In the genomic region with DNA sequence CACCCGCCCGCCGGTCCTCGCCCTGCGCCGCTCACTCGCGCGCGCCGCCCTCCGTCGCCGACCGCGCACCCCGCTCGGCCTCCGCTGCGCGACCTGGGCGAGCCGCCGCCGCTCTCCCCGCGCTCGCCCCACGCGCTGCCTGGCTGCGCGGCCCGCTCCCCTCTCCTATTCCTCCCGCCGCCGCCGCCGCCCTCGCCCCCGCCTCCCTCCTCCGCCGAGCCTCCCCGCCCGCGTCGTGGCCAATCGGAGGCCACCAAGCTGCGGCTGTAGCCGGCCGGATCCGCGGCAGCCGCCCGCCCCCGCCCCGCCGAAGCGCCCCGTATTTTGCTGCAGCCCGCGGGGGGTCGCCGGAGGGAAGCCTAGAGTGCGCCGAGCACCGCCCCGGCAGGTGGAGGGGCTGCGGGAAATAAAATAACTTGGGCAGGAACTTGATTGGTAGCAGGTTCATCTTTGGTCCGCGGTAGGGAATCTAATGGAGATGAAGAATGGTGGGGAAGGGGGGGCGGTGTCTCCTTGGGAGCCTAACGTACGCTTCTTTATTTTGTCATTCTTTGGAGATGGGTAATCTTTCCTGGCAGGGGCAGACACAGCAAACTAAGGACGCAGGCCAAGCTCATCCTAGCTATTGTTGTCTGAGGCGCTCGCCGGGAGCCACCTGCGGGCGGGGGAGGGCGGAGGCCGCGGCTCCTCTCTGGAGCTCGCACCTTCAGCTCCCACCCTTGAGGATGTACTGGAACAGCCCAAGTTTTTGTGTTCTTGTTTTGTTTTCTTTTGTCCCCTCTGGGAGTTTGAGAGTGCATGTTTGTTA, we compare ENCODE assay signal across 8 cellular contexts. TPM values are rescaled to one million over a fixed set of nuclear protein-coding genes. Genes with fewer than 3 reads are reported as not detected.
A peak's percentile ranks its signal among the peaks of the same experiment; 100 is the strongest.
DNase-seq lines count a peak whose midpoint lies in the region; ATAC-seq and TF ChIP-seq lines count a peak whose summit lies in the region.

No MANE protein-coding gene starts in this region.

- H3K4me1 Mint-ChIP-seq in activated CD4-positive, alpha-beta T cell treated with anti-CD3 and anti-CD28 coated beads, Interleukin-2, amount 10 ng/mL, durations not matched to agents 24 days and 14 days, result peaks cover 6% of the 10 kb centered on the region
- H3K4me1 Mint-ChIP-seq in activated T-helper 1 cell treated with anti-CD3 and anti-CD28 coated beads, Interleukin-12 subunit alpha, Interleukin-12 subunit beta, Interleukin-2, Interleukin-4 antibody, amounts not matched to agents 30 ng/mL and 10 ng/mL and 1 ng/mL, durations not matched to agents 14 hours and 24 hours and 36 hours (ENCODE audit: low read depth), result peaks cover 4% of the 10 kb centered on the region
- peaks cover 23% of the 10 kb centered on the region for H3K4me1 Mint-ChIP-seq in osteocyte (ENCODE audit: unreplicated experiment)

- H3K27ac Mint-ChIP-seq in activated CD4-positive, alpha-beta T cell treated with anti-CD3 and anti-CD28 coated beads, Interleukin-2, amount 10 ng/mL, durations not matched to agents 24 days and 14 days, result no peak overlapping the region
- peak overlapping the region; percentile 65 for H3K27ac Mint-ChIP-seq in activated T-helper 1 cell treated with anti-CD3 and anti-CD28 coated beads, Interleukin-12 subunit alpha, Interleukin-12 subunit beta, Interleukin-2, Interleukin-4 antibody, amounts not matched to agents 30 ng/mL and 10 ng/mL and 1 ng/mL, durations not matched to agents 14 hours and 24 hours and 36 hours
- peak overlapping the region; percentile 66 for H3K27ac Mint-ChIP-seq in osteocyte (ENCODE audit: unreplicated experiment)

- H3K27me3 Mint-ChIP-seq in activated CD4-positive, alpha-beta T cell treated with anti-CD3 and anti-CD28 coated beads, Interleukin-2, amount 10 ng/mL, durations not matched to agents 24 days and 14 days, result peaks cover 42% of the 10 kb centered on the region
- H3K27me3 Mint-ChIP-seq in activated T-helper 1 cell treated with anti-CD3 and anti-CD28 coated beads, Interleukin-12 subunit alpha, Interleukin-12 subunit beta, Interleukin-2, Interleukin-4 antibody, amounts not matched to agents 30 ng/mL and 10 ng/mL and 1 ng/mL, durations not matched to agents 14 hours and 24 hours and 36 hours (ENCODE audit: insufficient read depth), result peaks cover 39% of the 10 kb centered on the region
- H3K27me3 Mint-ChIP-seq in osteocyte (ENCODE audit: unreplicated experiment), result no peaks in the 10 kb centered on the region

- peak overlapping the region; percentile 56 for H3K4me3 Mint-ChIP-seq in activated CD4-positive, alpha-beta T cell treated with anti-CD3 and anti-CD28 coated beads, Interleukin-2, amount 10 ng/mL, durations not matched to agents 24 days and 14 days
- H3K4me3 Mint-ChIP-seq in activated T-helper 1 cell treated with anti-CD3 and anti-CD28 coated beads, Interleukin-12 subunit alpha, Interleukin-12 subunit beta, Interleukin-2, Interleukin-4 antibody, amounts not matched to agents 30 ng/mL and 10 ng/mL and 1 ng/mL, durations not matched to agents 14 hours and 24 hours and 36 hours, result peak overlapping the region; percentile 53
- H3K4me3 Mint-ChIP-seq in osteocyte (ENCODE audit: unreplicated experiment), result peak overlapping the region; percentile 79

- H3K9me3 Mint-ChIP-seq in activated CD4-positive, alpha-beta T cell treated with anti-CD3 and anti-CD28 coated beads, Interleukin-2, amount 10 ng/mL, durations not matched to agents 24 days and 14 days, result peaks cover 9% of the 10 kb centered on the region
- H3K9me3 Mint-ChIP-seq in activated T-helper 1 cell treated with anti-CD3 and anti-CD28 coated beads, Interleukin-12 subunit alpha, Interleukin-12 subunit beta, Interleukin-2, Interleukin-4 antibody, amounts not matched to agents 30 ng/mL and 10 ng/mL and 1 ng/mL, durations not matched to agents 14 hours and 24 hours and 36 hours, result no peaks in the 10 kb centered on the region
- H3K9me3 Mint-ChIP-seq in osteocyte (ENCODE audit: unreplicated experiment), result no peaks in the 10 kb centered on the region

- peaks cover 3% of the 10 kb centered on the region for H3K36me3 Mint-ChIP-seq in activated CD4-positive, alpha-beta T cell treated with anti-CD3 and anti-CD28 coated beads, Interleukin-2, amount 10 ng/mL, durations not matched to agents 24 days and 14 days (ENCODE audit: low read depth)
- H3K36me3 Mint-ChIP-seq in activated T-helper 1 cell treated with anti-CD3 and anti-CD28 coated beads, Interleukin-12 subunit alpha, Interleukin-12 subunit beta, Interleukin-2, Interleukin-4 antibody, amounts not matched to agents 30 ng/mL and 10 ng/mL and 1 ng/mL, durations not matched to agents 14 hours and 24 hours and 36 hours (ENCODE audit: low read depth), result no peaks in the 10 kb centered on the region
- no peaks in the 10 kb centered on the region for H3K36me3 Mint-ChIP-seq in osteocyte (ENCODE audit: unreplicated experiment)

- intact Hi-C loops in activated CD4-positive, alpha-beta T cell treated with anti-CD3 and anti-CD28 coated beads, Interleukin-2, amount 10 ng/mL, durations not matched to agents 24 days and 14 days (cut with micrococcal nuclease), result no loop called here
- intact Hi-C loops in activated T-helper 1 cell treated with anti-CD3 and anti-CD28 coated beads, Interleukin-12 subunit alpha, Interleukin-12 subunit beta, Interleukin-2, Interleukin-4 antibody, amounts not matched to agents 30 ng/mL and 10 ng/mL and 1 ng/mL, durations not matched to agents 14 hours and 24 hours and 36 hours (cut with micrococcal nuclease), result loop anchor here (10.0 kb wide), 1 partner anchor 1633 kb away; a partner anchor contains a TSS
- intact Hi-C loops in Right ventricle myocardium superior (cut with DNase I), result no loop called here

- peak; percentile 16 for TF ChIP-seq CTCF in osteocyte (IDR thresholded peaks at IDR 0.05)

- ATAC-seq in Right ventricle myocardium superior (ENCODE audit: poor library complexity), result peak; percentile 55

- DNase-seq in activated CD4-positive, alpha-beta T cell treated with anti-CD3 and anti-CD28 coated beads, Interleukin-2, amount 10 ng/mL, durations not matched to agents 24 days and 14 days, result peak; percentile 57
- no peak for DNase-seq in activated CD4-positive, alpha-beta T cell treated with anti-CD3 and anti-CD28 coated beads, Interleukin-2, amount 50 U/mL, for 4 hours
- DNase-seq in NCI-H146 (lab: John Stamatoyannopoulos, UW), result peak; percentile 87
- no peak for DNase-seq in activated T-helper 1 cell treated with anti-CD3 and anti-CD28 coated beads, Interleukin-12 subunit alpha, Interleukin-12 subunit beta, Interleukin-2, Interleukin-4 antibody, amounts not matched to agents 30 ng/mL and 10 ng/mL and 1 ng/mL, durations not matched to agents 14 hours and 24 hours and 36 hours (ENCODE audit: low spot score)
- DNase-seq in Right ventricle myocardium superior, result peak; percentile 73
- peak; percentile 88 for DNase-seq in osteocyte (ENCODE audit: extremely low spot score, unreplicated experiment)
- DNase-seq in SKM-1 treated with dmso at 0.1 percent for 144 hours (lab: John Stamatoyannopoulos, UW; ENCODE audit: unreplicated experiment), result no peak
- no peak for DNase-seq in activated effector memory CD4-positive, alpha-beta T cell treated with anti-CD3 and anti-CD28 coated beads, Interleukin-2, amount 50 U/mL, for 16 hours

RNA-seq across cellular contexts. Expression of a gene that starts 1.1 kb away (rescaled TPM):
- total RNA-seq in activated CD4-positive, alpha-beta T cell treated with anti-CD3 and anti-CD28 coated beads, Interleukin-2, amount 10 ng/mL, durations not matched to agents 24 days and 14 days, result 0.07 TPM in 1 of 2 replicates, not detected in the other
- 0.10 and 0.16 TPM in 2 replicates for total RNA-seq in activated T-helper 1 cell treated with anti-CD3 and anti-CD28 coated beads, Interleukin-12 subunit alpha, Interleukin-12 subunit beta, Interleukin-2, Interleukin-4 antibody, amounts not matched to agents 30 ng/mL and 10 ng/mL and 1 ng/mL, durations not matched to agents 14 hours and 24 hours and 36 hours
- total RNA-seq in Right ventricle myocardium superior (308 TPM), osteocyte (83.8 and 87.2 TPM in 2 replicates)

Comparison
In these comparisons a context has a peak if more than half of its experiments do, and no peak if none do; other contexts are left out.
1. DNase-seq: peak in activated CD4-positive, alpha-beta T cell treated with anti-CD3 and anti-CD28 coated beads, Interleukin-2, amount 10 ng/mL, durations not matched to agents 24 days and 14 days (single experiment), NCI-H146 (single experiment), Right ventricle myocardium superior (single experiment) and osteocyte (single experiment); none in activated CD4-positive, alpha-beta T cell treated with anti-CD3 and anti-CD28 coated beads, Interleukin-2, amount 50 U/mL, for 4 hours (0 of 2), activated T-helper 1 cell treated with anti-CD3 and anti-CD28 coated beads, Interleukin-12 subunit alpha, Interleukin-12 subunit beta, Interleukin-2, Interleukin-4 antibody, amounts not matched to agents 30 ng/mL and 10 ng/mL and 1 ng/mL, durations not matched to agents 14 hours and 24 hours and 36 hours (single experiment), SKM-1 treated with dmso at 0.1 percent for 144 hours (single experiment) and activated effector memory CD4-positive, alpha-beta T cell treated with anti-CD3 and anti-CD28 coated beads, Interleukin-2, amount 50 U/mL, for 16 hours (single experiment).
2. RNA of a gene that starts 1.1 kb away (total RNA-seq): 308 TPM in Right ventricle myocardium superior (single experiment) and 83.8 to 87.2 TPM in osteocyte; 0.10 to 0.16 TPM in activated T-helper 1 cell treated with anti-CD3 and anti-CD28 coated beads, Interleukin-12 subunit alpha, Interleukin-12 subunit beta, Interleukin-2, Interleukin-4 antibody, amounts not matched to agents 30 ng/mL and 10 ng/mL and 1 ng/mL, durations not matched to agents 14 hours and 24 hours and 36 hours and 0.07 TPM in activated CD4-positive, alpha-beta T cell treated with anti-CD3 and anti-CD28 coated beads, Interleukin-2, amount 10 ng/mL, durations not matched to agents 24 days and 14 days; every median in the first group is over 10 times any median in the second.
3. Peak in every context shown above with its lines, with median percentiles within 50 percentile points of each other: H3K4me3 Mint-ChIP-seq.